13 cellular contexts compared by ENCODE assay signal in genomic region chr5:14743601-14744295, GRCh38.
A peak's percentile ranks its signal among the peaks of the same experiment; 100 is the strongest.
DNase-seq lines count a peak whose midpoint lies in the region; ATAC-seq and TF ChIP-seq lines count a peak whose summit lies in the region.
"Had no signal": no experiment of that assay in that cellular context is flagged by ENCODE, and none has a peak within 500 bp of the region (broad histone marks: within the 10 kb centered on the region; RNA-seq: fewer than 3 reads in every experiment).

No MANE protein-coding gene starts in this region.

- H3K9ac ChIP-seq in BLaER1 (no peak overlapping the region), adipocyte (ENCODE audit: low read length) (no peak overlapping the region), smooth muscle cell (ENCODE audit: low read depth) (no peak overlapping the region)

- peaks cover 83% of the 10 kb centered on the region for H3K4me1 ChIP-seq in BLaER1
- H3K4me1 ChIP-seq in adipocyte (ENCODE audit: control insufficient read depth, insufficient read depth, low read length), result peaks cover 10% of the 10 kb centered on the region
- no peaks in the 10 kb centered on the region for H3K4me1 ChIP-seq in mucosa of descending colon (ENCODE audit: low read depth)
- H3K4me1 ChIP-seq in stomach, result no peaks in the 10 kb centered on the region
- peaks cover 11% of the 10 kb centered on the region for H3K4me1 ChIP-seq in smooth muscle cell (ENCODE audit: low read depth)

- ATAC-seq in GM21619 (IDR thresholded peaks at IDR 0.05; ENCODE audit: unreplicated experiment) (peak; percentile 26), mucosa of descending colon (peak; percentile 8)

- H3K27me3 ChIP-seq in BLaER1 (no peaks in the 10 kb centered on the region), adipocyte (replicated peaks; ENCODE audit: control insufficient read depth, insufficient read depth, low read length) (no peaks in the 10 kb centered on the region), stomach (no peaks in the 10 kb centered on the region), smooth muscle cell (ENCODE audit: low read depth) (no peaks in the 10 kb centered on the region)
- H3K27me3 ChIP-seq: thyroid gland had no signal

- H3K9me3 ChIP-seq in BLaER1 (no peaks in the 10 kb centered on the region), adipocyte (ENCODE audit: control insufficient read depth, low read length) (no peaks in the 10 kb centered on the region), mucosa of descending colon (no peaks in the 10 kb centered on the region), stomach (no peaks in the 10 kb centered on the region), smooth muscle cell (replicated peaks; ENCODE audit: low read depth) (no peaks in the 10 kb centered on the region)
- H3K9me3 ChIP-seq: thyroid gland had no signal

- DNase-seq in adipocyte (ENCODE audit: low read depth), result peak; percentile 53
- DNase-seq in mucosa of descending colon, result no peak
- DNase-seq in ACHN, result no peak
- DNase-seq in stomach, result no peak
- no peak for DNase-seq in smooth muscle cell (lab: John Stamatoyannopoulos, UW; ENCODE audit: unreplicated experiment)
- no peak for DNase-seq in NCI-H2029 treated with DMSO at 0.1 percent for 48 hours (lab: John Stamatoyannopoulos, UW)
- DNase-seq: activated naive CD4-positive, alpha-beta T cell treated with anti-CD3 and anti-CD28 coated beads for 36 hours; NCI-H2107; Right ventricle myocardium superior; stimulated activated CD4-positive, alpha-beta T cell treated with anti-CD3 and anti-CD28 coated beads, Interleukin-1b, Interleukin-23, amount 100 ng/mL, for 48 hours; thyroid gland had no signal

- no peak for TF ChIP-seq POLR2A in stomach (IDR thresholded peaks at IDR 0.05)

- H3K27ac ChIP-seq in BLaER1, result no peak overlapping the region
- no peak overlapping the region for H3K27ac ChIP-seq in stomach
- H3K27ac ChIP-seq in smooth muscle cell (ENCODE audit: low read depth), result no peak overlapping the region
- H3K27ac ChIP-seq: thyroid gland had no signal

- in situ Hi-C loops in ACHN (cut with HindIII; ENCODE audit: low pct_ligation_motif_present, low pct_unique_long_range_greater_than_20kb, low sequenced_read_pairs), result no loop called here

- no peak overlapping the region for H2AFZ ChIP-seq in smooth muscle cell (ENCODE audit: low read depth)

- TF ChIP-seq EP300 in stomach (IDR thresholded peaks at IDR 0.05), result no peak

- H3K4me2 ChIP-seq in BLaER1 (peak overlapping the region; percentile 82), smooth muscle cell (no peak overlapping the region)

- 88 to 90% (median 89%) methylated on average over 6 of the region's 6 CpGs for WGBS in stomach, 5 donors
- WGBS in smooth muscle cell (ENCODE audit: low lambda C conversion rate), result 77% methylated on average over 6 of the region's 6 CpGs

- TF ChIP-seq CTCF in mucosa of descending colon (IDR thresholded peaks at IDR 0.05) (no peak), stomach (IDR thresholded peaks at IDR 0.05) (no peak), smooth muscle cell (IDR thresholded peaks at IDR 0.05; ENCODE audit: borderline replicate concordance, insufficient read depth, poor library complexity, severe bottlenecking) (no peak)

- intact Hi-C loops in mucosa of descending colon (cut with DNase I, micrococcal nuclease) (no loop called here), stomach (cut with DNase I; ENCODE audit: low total_unique reads) (no loop called here)

- H3F3A ChIP-seq in smooth muscle cell (ENCODE audit: low read depth), result no peaks in the 10 kb centered on the region

- H3K36me3 ChIP-seq in BLaER1 (peaks cover 37% of the 10 kb centered on the region), adipocyte (ENCODE audit: control insufficient read depth, insufficient read depth, low read length, severe bottlenecking) (peaks cover 15% of the 10 kb centered on the region), mucosa of descending colon (ENCODE audit: low read depth) (no peaks in the 10 kb centered on the region), stomach (peaks cover 8 to 94% (median 82%) of the 10 kb centered on the region in 4 donors), smooth muscle cell (ENCODE audit: low read depth) (no peaks in the 10 kb centered on the region)

- H3K4me3 ChIP-seq in BLaER1 (no peak overlapping the region), adipocyte (ENCODE audit: low read length) (no peak overlapping the region), mucosa of descending colon (no peak overlapping the region), stomach (no peak overlapping the region), smooth muscle cell (no peak overlapping the region)
- H3K4me3 ChIP-seq: thyroid gland had no signal

- no peaks in the 10 kb centered on the region for H3K79me2 ChIP-seq in smooth muscle cell (ENCODE audit: low read depth)

- H4K20me1 ChIP-seq in BLaER1 (no peaks in the 10 kb centered on the region), smooth muscle cell (ENCODE audit: low read depth) (no peaks in the 10 kb centered on the region)
